ENCODE assay signal across 16 cellular contexts in genomic region chr15:71551566-71551965, GRCh38.
A peak's percentile ranks its signal among the peaks of the same experiment; 100 is the strongest.
DNase-seq lines count a peak whose midpoint lies in the region; ATAC-seq and TF ChIP-seq lines count a peak whose summit lies in the region.
"Had no signal": no experiment of that assay in that cellular context is flagged by ENCODE, and none has a peak within 500 bp of the region (broad histone marks: within the 10 kb centered on the region; RNA-seq: fewer than 3 reads in every experiment).

No MANE protein-coding gene starts in this region.

- no peak overlapping the region for H2BK5ac ChIP-seq in neuronal stem cell (ENCODE audit: low read length)

- no peak overlapping the region for H3K18ac ChIP-seq in neuronal stem cell (ENCODE audit: low read length)

- intact Hi-C loops in activated CD4-positive, alpha-beta T cell treated with anti-CD3 and anti-CD28 coated beads, Interleukin-2, amount 10 ng/mL, durations not matched to agents 24 days and 14 days (cut with micrococcal nuclease), result no loop called here
- intact Hi-C loops in activated CD4-positive, alpha-beta T cell treated with anti-CD3 and anti-CD28 coated beads for 36 hours (cut with DNase I, micrococcal nuclease), result no loop called here
- intact Hi-C loops in activated T-helper 2 cell treated with anti-CD3 and anti-CD28 coated beads, Interferon-gamma antibody, Interleukin-2, Interleukin-4, amounts not matched to agents 10 μg/mL and 5 μg/mL and 100 μg/mL, durations not matched to agents 14 hours and 24 hours and 36 hours (cut with micrococcal nuclease), result no loop called here

- in situ Hi-C loops in astrocyte of the spinal cord (cut with HindIII; ENCODE audit: low sequenced_read_pairs), result no loop called here

- CTCF ChIA-PET in activated CD4-positive, alpha-beta T cell treated with anti-CD3 and anti-CD28 coated beads for 36 hours (lab: Charles Lee), result no interaction called here

- POLR2A ChIA-PET in activated CD4-positive, alpha-beta T cell treated with anti-CD3 and anti-CD28 coated beads for 36 hours (lab: Charles Lee), result no interaction called here

- no peaks in the 10 kb centered on the region for H3K27me3 ChIP-seq in neuronal stem cell (ENCODE audit: control insufficient read depth in 3 of 3, insufficient read depth in 3 of 3, low read depth in 1 of 3, low read length in 3 of 3)

- H2BK12ac ChIP-seq in neuronal stem cell (ENCODE audit: low read length), result no peak overlapping the region

- H2BK120ac ChIP-seq in neuronal stem cell (ENCODE audit: low read depth, low read length), result no peak overlapping the region

- no peaks in the 10 kb centered on the region for H3K36me3 ChIP-seq in neuronal stem cell (replicated peaks in 1 of 2; ENCODE audit: control insufficient read depth in 2 of 2, insufficient read depth in 2 of 2, low read length in 2 of 2)
- H3K36me3 ChIP-seq: BE2C had no signal

- H3K9ac ChIP-seq in neuronal stem cell (ENCODE audit: low read depth, low read length, poor library complexity), result no peak overlapping the region

- H3K4me3 Mint-ChIP-seq in activated CD4-positive, alpha-beta T cell treated with anti-CD3 and anti-CD28 coated beads, Interleukin-2, amount 10 ng/mL, durations not matched to agents 24 days and 14 days, result no peak overlapping the region
- H3K4me3 Mint-ChIP-seq in activated CD4-positive, alpha-beta T cell treated with anti-CD3 and anti-CD28 coated beads for 36 hours, result no peak overlapping the region
- H3K4me3 Mint-ChIP-seq in activated T-helper 2 cell treated with anti-CD3 and anti-CD28 coated beads, Interferon-gamma antibody, Interleukin-2, Interleukin-4, amounts not matched to agents 10 μg/mL and 5 μg/mL and 100 μg/mL, durations not matched to agents 14 hours and 24 hours and 36 hours (ENCODE audit: low read depth), result no peak overlapping the region
- no peak overlapping the region for H3K4me3 Mint-ChIP-seq in activated T-helper 17 cell treated with anti-CD3 and anti-CD28 coated beads, Interleukin-2, amount 50 U/mL, for 72 hours
- H3K4me3 Mint-ChIP-seq: CD8-positive, alpha-beta memory T cell; GM23338 had no signal

- peak; percentile 39 for DNase-seq in activated CD4-positive, alpha-beta T cell treated with anti-CD3 and anti-CD28 coated beads, Interleukin-2, amount 10 ng/mL, durations not matched to agents 24 days and 14 days
- DNase-seq in activated CD4-positive, alpha-beta T cell treated with anti-CD3 and anti-CD28 coated beads for 36 hours, result no peak
- DNase-seq in RPMI7951 (ENCODE audit: low read depth), result peak; percentile 73
- DNase-seq in astrocyte of the spinal cord (ENCODE audit: low read depth, low spot score), result peak; percentile 27
- no peak for DNase-seq in neuronal stem cell (ENCODE audit: low spot score)
- no peak for DNase-seq in activated T-helper 2 cell treated with anti-CD3 and anti-CD28 coated beads, Interferon-gamma antibody, Interleukin-2, Interleukin-4, amounts not matched to agents 10 μg/mL and 5 μg/mL and 100 μg/mL, durations not matched to agents 14 hours and 24 hours and 36 hours (ENCODE audit: low spot score)
- DNase-seq: ACHN; BE2C; C1 segment of cervical spinal cord; CD4-positive, CD25-positive, alpha-beta regulatory T cell; CD8-positive, alpha-beta memory T cell; COR-L47; HCEC 1CT had no signal

- no peak overlapping the region for H3K14ac ChIP-seq in neuronal stem cell (ENCODE audit: low read length)

- no peak for TF ChIP-seq CTCF in astrocyte of the spinal cord (IDR thresholded peaks at IDR 0.05; ENCODE audit: low read depth, low read length)

- WGBS in neuronal stem cell (ENCODE audit: extremely low coverage in 2 of 2, insufficient read length in 2 of 2, insufficient replicate concordance in 1 of 2), 2 donors, result no CpG with 5 or more reads among the region's 5 CpGs

- no peak overlapping the region for H4K8ac ChIP-seq in neuronal stem cell (ENCODE audit: low read depth, low read length)

- no peaks in the 10 kb centered on the region for H3K9me3 Mint-ChIP-seq in activated CD4-positive, alpha-beta T cell treated with anti-CD3 and anti-CD28 coated beads, Interleukin-2, amount 10 ng/mL, durations not matched to agents 24 days and 14 days
- no peaks in the 10 kb centered on the region for H3K9me3 Mint-ChIP-seq in activated CD4-positive, alpha-beta T cell treated with anti-CD3 and anti-CD28 coated beads for 36 hours (ENCODE audit: low read depth)
- no peaks in the 10 kb centered on the region for H3K9me3 Mint-ChIP-seq in activated T-helper 2 cell treated with anti-CD3 and anti-CD28 coated beads, Interferon-gamma antibody, Interleukin-2, Interleukin-4, amounts not matched to agents 10 μg/mL and 5 μg/mL and 100 μg/mL, durations not matched to agents 14 hours and 24 hours and 36 hours
- no peaks in the 10 kb centered on the region for H3K9me3 Mint-ChIP-seq in activated T-helper 17 cell treated with anti-CD3 and anti-CD28 coated beads, Interleukin-2, amount 50 U/mL, for 72 hours
- H3K9me3 Mint-ChIP-seq: GM23338 had no signal

- no peak overlapping the region for H3K4ac ChIP-seq in neuronal stem cell (ENCODE audit: low read length)

- ATAC-seq in activated CD4-positive, alpha-beta T cell treated with anti-CD3 and anti-CD28 coated beads for 36 hours, result no peak
- ATAC-seq in activated T-helper 17 cell treated with anti-CD3 and anti-CD28 coated beads, Interleukin-2, amount 50 U/mL, for 72 hours (replicated peaks), result no peak
- no peak for ATAC-seq in SK-N-SH treated with all-trans-retinoic acid at 6 μM for 48 hours
- ATAC-seq: GM23338 had no signal

- no peaks in the 10 kb centered on the region for H3K4me1 Mint-ChIP-seq in activated CD4-positive, alpha-beta T cell treated with anti-CD3 and anti-CD28 coated beads, Interleukin-2, amount 10 ng/mL, durations not matched to agents 24 days and 14 days
- H3K4me1 Mint-ChIP-seq in activated CD4-positive, alpha-beta T cell treated with anti-CD3 and anti-CD28 coated beads for 36 hours, result no peaks in the 10 kb centered on the region
- no peaks in the 10 kb centered on the region for H3K4me1 Mint-ChIP-seq in activated T-helper 2 cell treated with anti-CD3 and anti-CD28 coated beads, Interferon-gamma antibody, Interleukin-2, Interleukin-4, amounts not matched to agents 10 μg/mL and 5 μg/mL and 100 μg/mL, durations not matched to agents 14 hours and 24 hours and 36 hours (ENCODE audit: low read depth)
- no peaks in the 10 kb centered on the region for H3K4me1 Mint-ChIP-seq in activated T-helper 17 cell treated with anti-CD3 and anti-CD28 coated beads, Interleukin-2, amount 50 U/mL, for 72 hours
- H3K4me1 Mint-ChIP-seq: CD4-positive, CD25-positive, alpha-beta regulatory T cell; CD8-positive, alpha-beta memory T cell had no signal

- no peaks in the 10 kb centered on the region for H3K36me3 Mint-ChIP-seq in activated CD4-positive, alpha-beta T cell treated with anti-CD3 and anti-CD28 coated beads, Interleukin-2, amount 10 ng/mL, durations not matched to agents 24 days and 14 days (ENCODE audit: low read depth)
- no peaks in the 10 kb centered on the region for H3K36me3 Mint-ChIP-seq in activated CD4-positive, alpha-beta T cell treated with anti-CD3 and anti-CD28 coated beads for 36 hours (ENCODE audit: low read depth)
- no peaks in the 10 kb centered on the region for H3K36me3 Mint-ChIP-seq in activated T-helper 2 cell treated with anti-CD3 and anti-CD28 coated beads, Interferon-gamma antibody, Interleukin-2, Interleukin-4, amounts not matched to agents 10 μg/mL and 5 μg/mL and 100 μg/mL, durations not matched to agents 14 hours and 24 hours and 36 hours (ENCODE audit: low read depth)
- H3K36me3 Mint-ChIP-seq in activated T-helper 17 cell treated with anti-CD3 and anti-CD28 coated beads, Interleukin-2, amount 50 U/mL, for 72 hours (ENCODE audit: low read depth), result no peaks in the 10 kb centered on the region
- H3K36me3 Mint-ChIP-seq: CD4-positive, CD25-positive, alpha-beta regulatory T cell; CD8-positive, alpha-beta memory T cell had no signal

- peak overlapping the region; percentile 21 for H2AFZ ChIP-seq in neuronal stem cell (ENCODE audit: low read length)
- H2AFZ ChIP-seq: GM23338 had no signal

- no peaks in the 10 kb centered on the region for H3K9me3 ChIP-seq in neuronal stem cell (replicated peaks in 1 of 2; ENCODE audit: control insufficient read depth in 2 of 2, insufficient read depth in 1 of 2, low read depth in 1 of 2, low read length in 2 of 2)
- H3K9me3 ChIP-seq: BE2C had no signal

- H3K23ac ChIP-seq in neuronal stem cell (ENCODE audit: low read depth, low read length, poor library complexity), result no peak overlapping the region

- H3K27ac Mint-ChIP-seq in activated CD4-positive, alpha-beta T cell treated with anti-CD3 and anti-CD28 coated beads, Interleukin-2, amount 10 ng/mL, durations not matched to agents 24 days and 14 days, result no peak overlapping the region
- no peak overlapping the region for H3K27ac Mint-ChIP-seq in activated CD4-positive, alpha-beta T cell treated with anti-CD3 and anti-CD28 coated beads for 36 hours
- no peak overlapping the region for H3K27ac Mint-ChIP-seq in activated T-helper 2 cell treated with anti-CD3 and anti-CD28 coated beads, Interferon-gamma antibody, Interleukin-2, Interleukin-4, amounts not matched to agents 10 μg/mL and 5 μg/mL and 100 μg/mL, durations not matched to agents 14 hours and 24 hours and 36 hours
- H3K27ac Mint-ChIP-seq in activated T-helper 17 cell treated with anti-CD3 and anti-CD28 coated beads, Interleukin-2, amount 50 U/mL, for 72 hours, result no peak overlapping the region
- H3K27ac Mint-ChIP-seq: CD4-positive, CD25-positive, alpha-beta regulatory T cell; CD8-positive, alpha-beta memory T cell; GM23338 had no signal

- no peak overlapping the region for H2AK5ac ChIP-seq in neuronal stem cell (ENCODE audit: low read depth, low read length)

- H3K4me1 ChIP-seq in neuronal stem cell (ENCODE audit: control insufficient read depth in 2 of 2, insufficient read depth in 1 of 2, low read depth in 1 of 2, low read length in 2 of 2), result peaks cover 15 to 18% of the 10 kb centered on the region in 2 donors
- H3K4me1 ChIP-seq: BE2C had no signal

- peaks cover 8% of the 10 kb centered on the region for H3K27me3 Mint-ChIP-seq in activated CD4-positive, alpha-beta T cell treated with anti-CD3 and anti-CD28 coated beads, Interleukin-2, amount 10 ng/mL, durations not matched to agents 24 days and 14 days
- H3K27me3 Mint-ChIP-seq in activated CD4-positive, alpha-beta T cell treated with anti-CD3 and anti-CD28 coated beads for 36 hours, result peaks cover 6% of the 10 kb centered on the region
- peaks cover 10% of the 10 kb centered on the region for H3K27me3 Mint-ChIP-seq in activated T-helper 2 cell treated with anti-CD3 and anti-CD28 coated beads, Interferon-gamma antibody, Interleukin-2, Interleukin-4, amounts not matched to agents 10 μg/mL and 5 μg/mL and 100 μg/mL, durations not matched to agents 14 hours and 24 hours and 36 hours (ENCODE audit: low read depth)
- H3K27me3 Mint-ChIP-seq in activated T-helper 17 cell treated with anti-CD3 and anti-CD28 coated beads, Interleukin-2, amount 50 U/mL, for 72 hours, result peaks cover 12% of the 10 kb centered on the region

- no peak overlapping the region for H3K4me3 ChIP-seq in astrocyte of the spinal cord (ENCODE audit: low read depth, low read length)
- no peak overlapping the region for H3K4me3 ChIP-seq in neuronal stem cell (ENCODE audit: low read length in 2 of 2)
- H3K4me3 ChIP-seq: GM23338 had no signal

- no peaks in the 10 kb centered on the region for H3K79me1 ChIP-seq in neuronal stem cell (ENCODE audit: low read depth, low read length)

- H2BK15ac ChIP-seq in neuronal stem cell (ENCODE audit: low read length), result no peak overlapping the region

- no peak overlapping the region for H3K4me2 ChIP-seq in neuronal stem cell (ENCODE audit: insufficient read depth, low read length, poor library complexity, severe bottlenecking)
- H3K4me2 ChIP-seq: GM23338 had no signal

- no peak overlapping the region for H3K27ac ChIP-seq in neuronal stem cell (replicated peaks; ENCODE audit: low read length)

- no peak overlapping the region for H4K91ac ChIP-seq in neuronal stem cell (ENCODE audit: low read depth, low read length, poor library complexity)

Comparison
In these comparisons a context has a peak if more than half of its experiments do, and no peak if none do; other contexts are left out.
1. DNase-seq: peak in activated CD4-positive, alpha-beta T cell treated with anti-CD3 and anti-CD28 coated beads, Interleukin-2, amount 10 ng/mL, durations not matched to agents 24 days and 14 days (single experiment), RPMI7951 (single experiment) and astrocyte of the spinal cord (single experiment); none in activated CD4-positive, alpha-beta T cell treated with anti-CD3 and anti-CD28 coated beads for 36 hours (single experiment), neuronal stem cell (single experiment) and activated T-helper 2 cell treated with anti-CD3 and anti-CD28 coated beads, Interferon-gamma antibody, Interleukin-2, Interleukin-4, amounts not matched to agents 10 μg/mL and 5 μg/mL and 100 μg/mL, durations not matched to agents 14 hours and 24 hours and 36 hours (single experiment).